In genomic region chr15:91153954-91154353, GRCh38 we compare ENCODE assay signal across 22 cellular contexts. TPM values are rescaled to one million over a fixed set of nuclear protein-coding genes. Genes with fewer than 3 reads are reported as not detected.
"Had no signal": no experiment of that assay in that cellular context is flagged by ENCODE, and none has a peak within 500 bp of the region (broad histone marks: within the 10 kb centered on the region; RNA-seq: fewer than 3 reads in every experiment).

No MANE protein-coding gene starts in this region.

- H3K4me3 Mint-ChIP-seq: IgD-negative memory B cell had no signal

- H3K27ac Mint-ChIP-seq: IgD-negative memory B cell had no signal

- H3K9me3 Mint-ChIP-seq: IgD-negative memory B cell had no signal

- DNase-seq: KBM-7, MV-4-11, NCI-H1048, NCI-H1105, NCI-H1417, NCI-H1436 treated with DMSO at 0.1 percent for 48 hours, NCI-H1694, NCI-H187 treated with DMSO at 0.1 percent for 48 hours, NCI-H2029 treated with DMSO at 0.1 percent for 48 hours, NCI-H2107, NCI-H2227 treated with DMSO at 0.1 percent for 48 hours, NCI-H446, NCI-H510A, NCI-H524 treated with DMSO at 0.1 percent for 48 hours, NCI-H69, NCI-H774, SHP77, SK-N-SH, SW 1271 had no signal

RNA-seq across cellular contexts. Expression of gene SV2B, which starts 53.9 kb away (rescaled TPM):
- total RNA-seq: HT1080, LHCN-M2 had no signal
